In the genomic region with DNA sequence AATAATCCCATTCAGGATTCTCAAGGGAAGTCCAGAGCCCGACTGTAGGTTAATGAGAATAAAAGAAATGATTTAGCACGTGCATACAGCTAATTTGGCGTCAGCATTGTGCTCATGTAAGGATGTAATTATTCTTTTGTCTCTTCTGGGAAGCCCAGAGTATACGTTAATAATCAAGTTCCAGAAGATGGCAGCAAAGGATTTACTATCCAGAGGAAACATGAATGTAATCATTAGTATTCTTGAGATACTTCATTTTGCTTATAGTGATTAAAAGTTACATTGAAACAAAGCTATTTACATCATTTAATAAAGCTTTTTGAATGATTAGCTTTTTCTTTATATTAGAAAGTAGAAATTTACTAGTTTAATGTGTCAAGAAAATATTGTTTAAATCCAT, we compare ENCODE assay signal across 9 cellular contexts. TPM values are rescaled to one million over a fixed set of nuclear protein-coding genes. Genes with fewer than 3 reads are reported as not detected.
DNase-seq lines count a peak whose midpoint lies in the region; ATAC-seq and TF ChIP-seq lines count a peak whose summit lies in the region.
"Had no signal": no experiment of that assay in that cellular context is flagged by ENCODE, and none has a peak within 500 bp of the region (broad histone marks: within the 10 kb centered on the region; RNA-seq: fewer than 3 reads in every experiment).

No MANE protein-coding gene starts in this region.

- no peaks in the 10 kb centered on the region for H4K20me1 ChIP-seq in PC-9 (ENCODE audit: insufficient read depth)

- no peak overlapping the region for H3K4me2 ChIP-seq in PC-9

- no peak overlapping the region for H3K27ac ChIP-seq in PC-9
- no peak overlapping the region for H3K27ac ChIP-seq in upper lobe of right lung

- no TSS peak for BruUV-seq in PC-9 (replicated peaks; lab: Mats Ljungman, UMichigan)

- H3K36me3 ChIP-seq in PC-9 (ENCODE audit: low read depth) = no peaks in the 10 kb centered on the region
- H3K36me3 ChIP-seq in upper lobe of right lung = no peaks in the 10 kb centered on the region

- no peaks in the 10 kb centered on the region for H3K9me3 ChIP-seq in PC-9 (ENCODE audit: insufficient read depth, low read depth)
- H3K9me3 ChIP-seq in upper lobe of right lung = no peaks in the 10 kb centered on the region

- CTCF ChIA-PET in PC-9 (lab: Charles Lee) = no interaction called here

- POLR2A ChIA-PET in PC-9 (lab: Charles Lee; ENCODE audit: unreplicated experiment) = interaction anchor here (0.6 to 0.7 kb wide), 2 partner anchors 198 to 549 kb away, joined by 3 read pairs; no protein-coding TSS in a partner anchor

- no peaks in the 10 kb centered on the region for H3K79me2 ChIP-seq in PC-9 (ENCODE audit: low read depth)

- no peak overlapping the region for H3K4me3 ChIP-seq in PC-9
- H3K4me3 ChIP-seq in foreskin fibroblast (ENCODE audit: low read depth in 1 of 2, low read length in 2 of 2) = no peak overlapping the region
- H3K4me3 ChIP-seq in upper lobe of right lung = no peak overlapping the region
- H3K4me3 ChIP-seq: lung had no signal

- H3K27me3 ChIP-seq in PC-9 (ENCODE audit: insufficient read depth, low read depth) (no peaks in the 10 kb centered on the region), upper lobe of right lung (no peaks in the 10 kb centered on the region)

- no peaks in the 10 kb centered on the region for H3F3A ChIP-seq in PC-9 (ENCODE audit: insufficient read depth, low read depth)

- H3K4me1 ChIP-seq in PC-9 (replicated peaks; ENCODE audit: insufficient read depth) = no peaks in the 10 kb centered on the region
- peaks cover 7% of the 10 kb centered on the region for H3K4me1 ChIP-seq in upper lobe of right lung

- peak; percentile 51 for TF ChIP-seq CTCF in PC-9 (conservative IDR thresholded peaks at IDR 0.05)
- TF ChIP-seq CTCF in foreskin fibroblast (IDR thresholded peaks at IDR 0.05; ENCODE audit: low read depth, low read length) = peak; percentile 28
- peak; percentile 47 for TF ChIP-seq CTCF in upper lobe of right lung (IDR thresholded peaks at IDR 0.05)

- intact Hi-C loops in PC-9 (cut with micrococcal nuclease; ENCODE audit: unreplicated experiment) = loop anchor here (1.0 kb wide), 2 partner anchors 383 to 549 kb away; a partner anchor contains a TSS
- intact Hi-C loops in upper lobe of right lung (cut with DNase I) = no loop called here

- DNase-seq in SHP77 (lab: John Stamatoyannopoulos, UW) (peak; percentile 3 to 9), SHP77 treated with DMSO at 0.1 percent for 48 hours (lab: John Stamatoyannopoulos, UW) (no peak), PC-9 (no peak), foreskin fibroblast (peak; percentile 14 to 69), upper lobe of right lung (no peak), T1000 (lab: John Stamatoyannopoulos, UW) (no peak)
- no peak for DNase-seq in activated CD8-positive, alpha-beta memory T cell treated with anti-CD3 and anti-CD28 coated beads for 24 hours

- no peak overlapping the region for H2AFZ ChIP-seq in PC-9

- ATAC-seq in upper lobe of right lung (no peak), GM19351 (IDR thresholded peaks at IDR 0.05; ENCODE audit: unreplicated experiment) (no peak)

- H3K9me2 ChIP-seq in PC-9 (ENCODE audit: insufficient read depth) = no peaks in the 10 kb centered on the region

RNA-seq across cellular contexts. Expression of a gene that starts 27.1 kb away (rescaled TPM):
- total RNA-seq in PC-9 (2021) (9.7 and 11.0 TPM in 2 replicates), upper lobe of right lung (16.2 TPM)

Comparison
In these comparisons a context has a peak if more than half of its experiments do, and no peak if none do; other contexts are left out.
1. DNase-seq: peak in SHP77 (2 of 2) and foreskin fibroblast (2 of 2); none in SHP77 treated with DMSO at 0.1 percent for 48 hours (single experiment), PC-9 (0 of 2), upper lobe of right lung (single experiment), activated CD8-positive, alpha-beta memory T cell treated with anti-CD3 and anti-CD28 coated beads for 24 hours (single experiment) and T1000 (single experiment).
2. Peak in every context shown above with its lines, with median percentiles within 50 percentile points of each other: CTCF ChIP-seq.